Comparison of ENCODE assay signal across 8 cellular contexts in the genomic region with DNA sequence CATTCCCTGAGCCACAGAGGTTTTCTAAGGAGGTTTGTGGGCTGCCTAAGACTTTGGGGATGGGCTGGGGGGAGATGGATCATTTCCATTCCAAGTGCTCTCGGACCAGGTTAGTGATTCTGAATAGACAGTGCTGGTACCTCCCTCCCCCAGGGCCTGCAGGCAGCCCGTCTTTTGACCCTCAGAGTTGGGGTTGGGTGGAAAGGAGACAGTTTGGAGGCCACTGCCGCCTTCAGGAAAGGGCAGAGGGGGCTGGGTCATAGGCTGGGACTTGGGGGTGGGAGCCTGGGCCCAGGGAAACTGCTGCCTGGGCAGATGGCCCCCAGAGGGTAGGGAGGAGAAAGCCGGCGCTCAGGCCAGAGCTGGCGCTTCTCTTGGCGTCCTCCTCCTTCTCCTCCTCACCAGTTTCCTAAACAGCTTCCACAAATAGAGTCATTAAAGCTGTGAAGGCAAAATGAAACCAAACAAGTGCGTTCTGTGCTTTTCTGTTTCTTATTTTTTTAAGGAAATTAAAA. TPM values are rescaled to one million over a fixed set of nuclear protein-coding genes. Genes with fewer than 3 reads are reported as not detected.
A peak's percentile ranks its signal among the peaks of the same experiment; 100 is the strongest.
DNase-seq lines count a peak whose midpoint lies in the region; ATAC-seq and TF ChIP-seq lines count a peak whose summit lies in the region.

No MANE protein-coding gene starts in this region.

- no peaks in the 10 kb centered on the region for H3K36me3 Mint-ChIP-seq in CD8-positive, alpha-beta T cell

- H3K4me3 Mint-ChIP-seq in CD8-positive, alpha-beta T cell, result peak overlapping the region; percentile 26

- peaks cover 21% of the 10 kb centered on the region for H3K4me1 Mint-ChIP-seq in CD8-positive, alpha-beta T cell (ENCODE audit: low read depth)

- no peaks in the 10 kb centered on the region for H3K4me1 ChIP-seq in CD8-positive, alpha-beta T cell (ENCODE audit: insufficient read depth, low read length)
- peaks cover 20% of the 10 kb centered on the region for H3K4me1 ChIP-seq in NT2/D1 (ENCODE audit: insufficient read depth, insufficient read length)
- peaks cover 53% of the 10 kb centered on the region for H3K4me1 ChIP-seq in osteoblast (ENCODE audit: insufficient read depth, low read length)

- peak overlapping the region; percentile 26 for H3K9ac ChIP-seq in NT2/D1 (ENCODE audit: insufficient read length, low read depth)

- CTCF ChIA-PET in CD8-positive, alpha-beta T cell (lab: Charles Lee), result no interaction called here

- no peak overlapping the region for H3K4me3 ChIP-seq in CD8-positive, alpha-beta T cell (ENCODE audit: low read depth, low read length)
- H3K4me3 ChIP-seq in NT2/D1 (ENCODE audit: insufficient read length, low read depth), result peak overlapping the region; percentile 24
- peak overlapping the region; percentile 74 for H3K4me3 ChIP-seq in osteoblast (ENCODE audit: insufficient read depth, low read length)

- DNase-seq in CD8-positive, alpha-beta T cell, result no peak
- DNase-seq in NT2/D1 (ENCODE audit: low read depth, low spot score) (no peak), epithelial cell of prostate (ENCODE audit: low read depth, low spot score) (no peak), osteoblast (ENCODE audit: insufficient read length, low spot score, missing footprints) (peak; percentile 94), NCI-H2196 (lab: John Stamatoyannopoulos, UW; ENCODE audit: unreplicated experiment) (no peak), superior temporal gyrus (ENCODE audit: extremely low spot score) (no peak), MV-4-11 (lab: John Stamatoyannopoulos, UW) (no peak)

- H3K79me2 ChIP-seq in osteoblast (ENCODE audit: insufficient read depth, low read length), result peaks cover 68% of the 10 kb centered on the region

- ATAC-seq in CD8-positive, alpha-beta T cell, result no peak
- no peak for ATAC-seq in GM21723 (IDR thresholded peaks at IDR 0.05; ENCODE audit: unreplicated experiment)

- H3K4me2 ChIP-seq in osteoblast (ENCODE audit: insufficient read depth, low read length), result peak overlapping the region; percentile 90

- intact Hi-C loops in CD8-positive, alpha-beta T cell (cut with DNase I, micrococcal nuclease), result no loop called here

- no peaks in the 10 kb centered on the region for H3K9me3 ChIP-seq in CD8-positive, alpha-beta T cell (ENCODE audit: low read length)
- H3K9me3 ChIP-seq in NT2/D1 (ENCODE audit: insufficient read depth, low read length) (no peaks in the 10 kb centered on the region), osteoblast (ENCODE audit: low read depth, low read length) (no peaks in the 10 kb centered on the region)

- no peaks in the 10 kb centered on the region for H3K36me3 ChIP-seq in CD8-positive, alpha-beta T cell (ENCODE audit: insufficient read depth, low read length)
- H3K36me3 ChIP-seq in NT2/D1 (ENCODE audit: insufficient read depth, insufficient read length, low read length) (no peaks in the 10 kb centered on the region), osteoblast (ENCODE audit: insufficient read depth, low read length) (no peaks in the 10 kb centered on the region)

- POLR2A ChIA-PET in CD8-positive, alpha-beta T cell (lab: Charles Lee), result no interaction called here

- H3K27me3 ChIP-seq in CD8-positive, alpha-beta T cell (ENCODE audit: insufficient read depth, low read length), result peaks cover under 1% of the 10 kb centered on the region
- H3K27me3 ChIP-seq in NT2/D1 (ENCODE audit: insufficient read depth, insufficient read length), result peaks cover 4% of the 10 kb centered on the region
- peaks cover 1% of the 10 kb centered on the region for H3K27me3 ChIP-seq in osteoblast (ENCODE audit: insufficient read depth, low read length)

- H3K9me3 Mint-ChIP-seq in CD8-positive, alpha-beta T cell, result no peaks in the 10 kb centered on the region

- H2AFZ ChIP-seq in osteoblast (ENCODE audit: low read length), result peak overlapping the region; percentile 73

- no peak overlapping the region for H3K27ac Mint-ChIP-seq in CD8-positive, alpha-beta T cell

- no peak overlapping the region for H3K27ac ChIP-seq in CD8-positive, alpha-beta T cell (ENCODE audit: low read depth, low read length)
- H3K27ac ChIP-seq in epithelial cell of prostate (peak overlapping the region; percentile 71), osteoblast (ENCODE audit: low read depth, low read length) (peak overlapping the region; percentile 54)

- H3K27me3 Mint-ChIP-seq in CD8-positive, alpha-beta T cell (ENCODE audit: low read depth), result peaks cover 38% of the 10 kb centered on the region

- no peak for TF ChIP-seq CTCF in CD8-positive, alpha-beta T cell (IDR thresholded peaks at IDR 0.05)
- no peak for TF ChIP-seq CTCF in osteoblast (IDR thresholded peaks at IDR 0.05; ENCODE audit: extremely low read depth, low read depth, low read length)

- H4K20me1 ChIP-seq in osteoblast (ENCODE audit: insufficient read depth, low read length), result peaks cover 32% of the 10 kb centered on the region

RNA-seq across cellular contexts. Expression of gene UNC5B, which starts 4.4 kb away (rescaled TPM):
- total RNA-seq in CD8-positive, alpha-beta T cell, result under 1 TPM; 0.08 TPM
- 90.8 and 135 TPM in 2 replicates for total RNA-seq in osteoblast

Comparison
In these comparisons a context has a peak if more than half of its experiments do, and no peak if none do; other contexts are left out.
1. RNA of gene UNC5B, which starts 4.4 kb away (total RNA-seq): 90.8 to 135 TPM in osteoblast; 0.08 TPM in CD8-positive, alpha-beta T cell; every median in the first group is over 10 times any median in the second.